In the genomic region with DNA sequence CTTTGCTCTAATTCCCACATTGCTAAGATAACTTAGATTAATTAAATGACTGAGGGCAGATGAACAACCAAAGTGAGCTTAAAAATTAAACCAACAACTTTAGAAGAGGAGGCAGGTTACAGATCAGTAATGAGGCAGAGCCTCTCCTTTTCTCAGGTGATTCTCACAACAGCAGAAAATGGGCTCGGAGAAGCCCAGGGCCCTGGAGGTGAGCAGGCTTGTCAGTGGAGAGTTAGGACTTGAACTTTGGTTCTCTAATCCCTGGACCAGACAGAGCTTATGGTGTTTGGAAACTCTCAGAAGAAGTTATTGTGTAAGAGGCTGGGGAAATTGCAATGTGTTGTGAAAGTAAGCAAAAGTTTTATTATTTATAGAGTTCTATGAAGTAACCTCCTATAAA, we compare ENCODE assay signal across 14 cellular contexts. TPM values are rescaled to one million over a fixed set of nuclear protein-coding genes. Genes with fewer than 3 reads are reported as not detected.
DNase-seq lines count a peak whose midpoint lies in the region; ATAC-seq, FAIRE-seq and TF ChIP-seq lines count a peak whose summit lies in the region.
"Had no signal": no experiment of that assay in that cellular context is flagged by ENCODE, and none has a peak within 500 bp of the region (broad histone marks: within the 10 kb centered on the region; RNA-seq: fewer than 3 reads in every experiment).

No MANE protein-coding gene starts in this region.

- H3K36me3 ChIP-seq in transverse colon: no peaks in the 10 kb centered on the region
- H3K36me3 ChIP-seq in small intestine (ENCODE audit: control insufficient read depth in 2 of 2, insufficient read depth in 2 of 2, low read length in 2 of 2): no peaks in the 10 kb centered on the region

- TF ChIP-seq POLR2A in transverse colon (IDR thresholded peaks at IDR 0.05): no peak

- WGBS in transverse colon (ENCODE audit: low coverage in 1 of 2), 2 donors: 52 to 78% methylated on average over 1 of the region's 1 CpG
- WGBS in small intestine, 3 donors: 55 to 66% (median 57%) methylated on average over 1 of the region's 1 CpG

- peak overlapping the region; percentile 84 for H3K4me3 Mint-ChIP-seq in neural crest cell
- H3K4me3 Mint-ChIP-seq: activated CD4-positive, alpha-beta memory T cell treated with anti-CD3 and anti-CD28 coated beads, Interleukin-2, amount 10 ng/mL, durations not matched to agents 7 days and 5 days; activated naive CD4-positive, alpha-beta T cell treated with anti-CD3 and anti-CD28 coated beads for 36 hours; mesothelial cell of epicardium had no signal

- H3K27me3 ChIP-seq in transverse colon (peaks cover 87% of the 10 kb centered on the region), small intestine (ENCODE audit: control insufficient read depth in 2 of 2, insufficient read depth in 2 of 2, low read length in 2 of 2) (peaks cover 13 to 18% of the 10 kb centered on the region in 2 donors)

- intact Hi-C loops in transverse colon (cut with DNase I; ENCODE audit: low total_unique reads): no loop called here

- peak; percentile 73 for DNase-seq in AG09319 (ENCODE audit: extremely low read depth, low read depth)
- DNase-seq in MV-4-11 (lab: John Stamatoyannopoulos, UW): peak; percentile 88
- peak; percentile 67 for DNase-seq in dedifferentiated amniotic fluid mesenchymal stem cell (ENCODE audit: extremely low spot score)
- no peak for DNase-seq in neural crest cell (ENCODE audit: low read depth, low spot score)
- DNase-seq in transverse colon: no peak
- no peak for DNase-seq in small intestine
- DNase-seq: activated CD4-positive, alpha-beta memory T cell treated with anti-CD3 and anti-CD28 coated beads, Interleukin-2, amount 10 ng/mL, durations not matched to agents 7 days and 5 days; activated naive CD4-positive, alpha-beta T cell treated with anti-CD3 and anti-CD28 coated beads for 36 hours; NCI-H1436 treated with DMSO at 0.1 percent for 48 hours; NCI-H774; T-cell had no signal

- FAIRE-seq in small intestine (lab: Jason Lieb, UNC): no peak

- no peaks in the 10 kb centered on the region for H3K36me3 Mint-ChIP-seq in neural crest cell (ENCODE audit: low read depth)
- H3K36me3 Mint-ChIP-seq: mesothelial cell of epicardium, T-cell had no signal

- H3K27ac ChIP-seq in transverse colon (no peak overlapping the region), small intestine (ENCODE audit: low read depth in 1 of 2, low read length in 1 of 2) (no peak overlapping the region)

- TF ChIP-seq CTCF in AG09319 (IDR thresholded peaks at IDR 0.05; ENCODE audit: low read depth, low read length): no peak
- no peak for TF ChIP-seq CTCF in neural crest cell (conservative IDR thresholded peaks at IDR 0.05)
- TF ChIP-seq CTCF in transverse colon (IDR thresholded peaks at IDR 0.05): no peak

- peaks cover 0 to 15% (median 6%) of the 10 kb centered on the region in 4 donors for H3K4me1 ChIP-seq in transverse colon
- H3K4me1 ChIP-seq in small intestine (ENCODE audit: control insufficient read depth in 2 of 2, insufficient read depth in 1 of 2, low read depth in 1 of 2, low read length in 1 of 2): no peaks in the 10 kb centered on the region

- H3K27ac Mint-ChIP-seq in neural crest cell (ENCODE audit: unreplicated experiment): no peak overlapping the region
- H3K27ac Mint-ChIP-seq: activated CD4-positive, alpha-beta memory T cell treated with anti-CD3 and anti-CD28 coated beads, Interleukin-2, amount 10 ng/mL, durations not matched to agents 7 days and 5 days; activated naive CD4-positive, alpha-beta T cell treated with anti-CD3 and anti-CD28 coated beads for 36 hours; mesothelial cell of epicardium; T-cell had no signal

- H3K4me1 Mint-ChIP-seq in neural crest cell: peaks cover 16% of the 10 kb centered on the region

- H3K9me3 ChIP-seq in transverse colon (no peaks in the 10 kb centered on the region), small intestine (ENCODE audit: control insufficient read depth, low read depth) (no peaks in the 10 kb centered on the region)

- ATAC-seq in HG02885 (IDR thresholded peaks at IDR 0.05; ENCODE audit: poor library complexity, unreplicated experiment) (no peak), HG03571 (IDR thresholded peaks at IDR 0.05; ENCODE audit: unreplicated experiment) (no peak)
- ATAC-seq: T-cell had no signal

- no peak for TF ChIP-seq EP300 in transverse colon (IDR thresholded peaks at IDR 0.05; ENCODE audit: low read depth)

- in situ Hi-C loops in transverse colon (cut with MboI; ENCODE audit: low pct_ligation_motif_present in 1 of 4, low pct_unique_long_range_greater_than_20kb in 1 of 4, low sequenced_read_pairs in 3 of 4): no loop called here

- H3K4me3 ChIP-seq in transverse colon (no peak overlapping the region), small intestine (ENCODE audit: low read depth in 1 of 2, low read length in 2 of 2) (no peak overlapping the region)

- peaks cover 84% of the 10 kb centered on the region for H3K27me3 Mint-ChIP-seq in neural crest cell (ENCODE audit: low read depth)

- H3K9me3 Mint-ChIP-seq in neural crest cell: no peaks in the 10 kb centered on the region
- H3K9me3 Mint-ChIP-seq: activated CD4-positive, alpha-beta memory T cell treated with anti-CD3 and anti-CD28 coated beads, Interleukin-2, amount 10 ng/mL, durations not matched to agents 7 days and 5 days; activated naive CD4-positive, alpha-beta T cell treated with anti-CD3 and anti-CD28 coated beads for 36 hours; mesothelial cell of epicardium; T-cell had no signal

RNA-seq across cellular contexts. Expression of a gene that starts 2.8 kb away (rescaled TPM):
- total RNA-seq in neural crest cell: 0.51 and 0.66 TPM in 2 replicates
- 10 to 100 TPM in 2 of 4 donors, 1 to 10 TPM in 2; 2.4 to 18.7 (median 9.0) TPM for total RNA-seq in transverse colon
- polyA plus RNA-seq in small intestine: 1 to 10 TPM in 2 of 3 donors, under 1 TPM in 1; 0.98 to 2.2 (median 1.3) TPM
- total RNA-seq: activated CD4-positive, alpha-beta memory T cell treated with anti-CD3 and anti-CD28 coated beads, Interleukin-2, amount 10 ng/mL, durations not matched to agents 7 days and 5 days; activated naive CD4-positive, alpha-beta T cell treated with anti-CD3 and anti-CD28 coated beads for 36 hours had no signal

Comparison
In these comparisons a context has a peak if more than half of its experiments do, and no peak if none do; other contexts are left out.
1. DNase-seq: peak in AG09319 (single experiment), MV-4-11 (single experiment) and dedifferentiated amniotic fluid mesenchymal stem cell (single experiment); none in neural crest cell (single experiment), transverse colon (single experiment) and small intestine (single experiment).